In genomic region chr13:29908411-29908810, GRCh38 we compare ENCODE assay signal across 16 cellular contexts. TPM values are rescaled to one million over a fixed set of nuclear protein-coding genes. Genes with fewer than 3 reads are reported as not detected.
DNase-seq lines count a peak whose midpoint lies in the region; ATAC-seq and TF ChIP-seq lines count a peak whose summit lies in the region.
"Had no signal": no experiment of that assay in that cellular context is flagged by ENCODE, and none has a peak within 500 bp of the region (broad histone marks: within the 10 kb centered on the region; RNA-seq: fewer than 3 reads in every experiment).

No MANE protein-coding gene starts in this region.

- no peak for TF ChIP-seq POLR2A in gastrocnemius medialis (IDR thresholded peaks at IDR 0.05)

- TF ChIP-seq CTCF in fibroblast of villous mesenchyme (IDR thresholded peaks at IDR 0.05; ENCODE audit: insufficient read depth, low read depth, low read length) = no peak
- TF ChIP-seq CTCF in gastrocnemius medialis (IDR thresholded peaks at IDR 0.05 in 4 of 5, conservative IDR thresholded peaks at IDR 0.05 in 1 of 5) = no peak
- no peak for TF ChIP-seq CTCF in GM20000 (IDR thresholded peaks at IDR 0.05; ENCODE audit: extremely low read depth, missing control alignments)

- no peaks in the 10 kb centered on the region for H3K27me3 ChIP-seq in SJSA1 (replicated peaks)
- H3K27me3 ChIP-seq in gastrocnemius medialis = no peaks in the 10 kb centered on the region

- H3K9me3 ChIP-seq in SJSA1 (replicated peaks) (no peaks in the 10 kb centered on the region), gastrocnemius medialis (no peaks in the 10 kb centered on the region)

- H3K4me1 ChIP-seq in SJSA1 (replicated peaks) (peaks cover 7% of the 10 kb centered on the region; the same call in 1 of the 2 replicates), gastrocnemius medialis (no peaks in the 10 kb centered on the region)

- in situ Hi-C loops in gastrocnemius medialis (cut with MboI; ENCODE audit: low sequenced_read_pairs in 4 of 4) = no loop called here

- H3K36me3 ChIP-seq in SJSA1 (no peaks in the 10 kb centered on the region), gastrocnemius medialis (no peaks in the 10 kb centered on the region)

- intact Hi-C loops in gastrocnemius medialis (cut with DNase I; ENCODE audit: low total_unique reads) = no loop called here

- peak; percentile 51 to 56 for ATAC-seq in gastrocnemius medialis
- ATAC-seq in left lobe of liver = no peak
- no peak for ATAC-seq in GM21619 (IDR thresholded peaks at IDR 0.05; ENCODE audit: unreplicated experiment)
- ATAC-seq: esophagus mucosa; HepG2; stimulated activated memory B cell treated with anti-CD40 and anti-IgM and Interleukin-4, amounts not matched to agents 10 μg/mL and 1 μg/mL and 100 μg/mL, for 72 hours had no signal

- peak; percentile 82 for DNase-seq in GM04504 (ENCODE audit: low read depth)
- DNase-seq in SJSA1 (ENCODE audit: low read depth in 1 of 2, low spot score in 2 of 2) = peak; percentile 10 to 49
- peak; percentile 92 for DNase-seq in fibroblast of villous mesenchyme (ENCODE audit: low read depth)
- peak; percentile 35 to 64 for DNase-seq in gastrocnemius medialis
- no peak for DNase-seq in left lobe of liver (ENCODE audit: low spot score)
- no peak for DNase-seq in GM20000 (ENCODE audit: low spot score)
- DNase-seq in NCI-H82 treated with DMSO at 0.1 percent for 48 hours (lab: John Stamatoyannopoulos, UW; ENCODE audit: unreplicated experiment) = no peak
- DNase-seq: DMS79; NCI-H1417 treated with DMSO at 0.1 percent for 48 hours; NCI-H524 treated with DMSO at 0.1 percent for 48 hours; stimulated activated CD4-positive, alpha-beta T cell treated with anti-CD3 and anti-CD28 coated beads, Interleukin-4, amount 100 ng/mL, for 1 hour had no signal

- no peak overlapping the region for H3K4me3 ChIP-seq in SJSA1
- no peak overlapping the region for H3K4me3 ChIP-seq in fibroblast of villous mesenchyme (ENCODE audit: low read depth, low read length)
- H3K4me3 ChIP-seq in gastrocnemius medialis = no peak overlapping the region

- no peak overlapping the region for H3K27ac ChIP-seq in SJSA1
- H3K27ac ChIP-seq in gastrocnemius medialis = no peak overlapping the region
- H3K27ac ChIP-seq: VCaP had no signal

RNA-seq across cellular contexts. Expression of gene UBL3, which starts 58.0 kb away (rescaled TPM):
- total RNA-seq in SJSA1 (2014; rRNA removed; shearing (Covaris generic)) = 14.5 and 19.7 TPM in 2 replicates
- total RNA-seq in fibroblast of villous mesenchyme (29.0 and 44.9 TPM in 2 replicates), gastrocnemius medialis (10 to 100 TPM; 27.8 to 32.4 (median 29.4) TPM), left lobe of liver (21.8 TPM)

Comparison
In these comparisons a context has a peak if more than half of its experiments do, and no peak if none do; other contexts are left out.
1. DNase-seq: peak in GM04504 (single experiment), SJSA1 (2 of 2), fibroblast of villous mesenchyme (single experiment) and gastrocnemius medialis (2 of 2); none in left lobe of liver (single experiment), GM20000 (single experiment) and NCI-H82 treated with DMSO at 0.1 percent for 48 hours (single experiment).
2. ATAC-seq: peak in gastrocnemius medialis (2 of 2); none in left lobe of liver (single experiment) and GM21619 (single experiment).